ENCODE assay signal across 9 cellular contexts in genomic region chr15:38671675-38672141, GRCh38.
DNase-seq lines count a peak whose midpoint lies in the region; ATAC-seq, FAIRE-seq and TF ChIP-seq lines count a peak whose summit lies in the region.
"Had no signal": no experiment of that assay in that cellular context is flagged by ENCODE, and none has a peak within 500 bp of the region (broad histone marks: within the 10 kb centered on the region; RNA-seq: fewer than 3 reads in every experiment).

No MANE protein-coding gene starts in this region.

- DNase-seq in right lobe of liver (no peak), HepG2 (ENCODE audit: low spot score) (no peak), AML-193 (lab: John Stamatoyannopoulos, UW) (no peak), Right ventricle myocardium superior (no peak), kidney glomerular epithelial cell (lab: John Stamatoyannopoulos, UW) (no peak)
- DNase-seq in activated gamma-delta T cell treated with anti-CD3 and anti-CD28 coated beads, Interleukin-2, amount 50 U/mL, for 16 hours (ENCODE audit: low read depth), result peak; percentile 19
- DNase-seq: left cardiac atrium had no signal

- H2AFZ ChIP-seq in HepG2 (ENCODE audit: low read length), result no peak overlapping the region

- WGBS in right lobe of liver (ENCODE audit: insufficient coverage, low coverage, low lambda C conversion rate, missing lambda C conversion rate), result 60% methylated on average over 4 of the region's 5 CpGs
- WGBS in HepG2 (ENCODE audit: low lambda C conversion rate), result 1% methylated on average over 5 of the region's 5 CpGs

- TF ChIP-seq EP300 in HepG2 (IDR thresholded peaks at IDR 0.05; ENCODE audit: low read depth in 2 of 2, low read length in 2 of 2) (no peak), HepG2 (CRISPR knock-in tag; IDR thresholded peaks at IDR 0.05; ENCODE audit: borderline replicate concordance) (no peak)

- no peak overlapping the region for H3K4me2 ChIP-seq in HepG2 (ENCODE audit: low read depth, low read length)

- ATAC-seq in right lobe of liver, result peak; percentile 25 to 52 (median 40)
- ATAC-seq in HepG2, result no peak
- peak; percentile 40 for ATAC-seq in HG03175 (IDR thresholded peaks at IDR 0.05; ENCODE audit: unreplicated experiment)
- no peak for ATAC-seq in GM21381 (IDR thresholded peaks at IDR 0.05; ENCODE audit: unreplicated experiment)
- ATAC-seq in Right ventricle myocardium superior (ENCODE audit: poor library complexity), result no peak

- H3K4me3 ChIP-seq in right lobe of liver, result no peak overlapping the region
- no peak overlapping the region for H3K4me3 ChIP-seq in HepG2 (replicated peaks in 1 of 3; ENCODE audit: insufficient read depth in 1 of 3, low read depth in 2 of 3, low read length in 3 of 3)

- H3K4me1 ChIP-seq in right lobe of liver (no peaks in the 10 kb centered on the region), HepG2 (ENCODE audit: insufficient read depth, low read length) (no peaks in the 10 kb centered on the region)

- POLR2A ChIA-PET in HepG2 (lab: Yijun Ruan, JAX), result no interaction called here

- no peak for TF ChIP-seq POLR2A in right lobe of liver (IDR thresholded peaks at IDR 0.05)
- no peak for TF ChIP-seq POLR2A in HepG2 (IDR thresholded peaks at IDR 0.05; ENCODE audit: insufficient read depth in 1 of 2, low read depth in 2 of 2, low read length in 2 of 2)

- CTCF ChIA-PET in HepG2 (lab: Yijun Ruan, JAX; ENCODE audit: low intra/inter-chr PET ratio, low total read pairs), result no interaction called here

- intact Hi-C loops in right lobe of liver (cut with DNase I), result loop anchor here in 1 of 2 donors (10.0 kb wide), 1 partner anchor 227 kb away; no protein-coding TSS in a partner anchor
- intact Hi-C loops in HepG2 (cut with micrococcal nuclease; ENCODE audit: unreplicated experiment), result loop anchor here (1.0 kb wide), 1 partner anchor 23 kb away; no protein-coding TSS in a partner anchor
- intact Hi-C loops in Right ventricle myocardium superior (cut with DNase I), result no loop called here

- in situ Hi-C loops in HepG2 (cut with HindIII; ENCODE audit: extremely low pct_ligation_motif_present, low pct_unique_long_range_greater_than_20kb), result no loop called here

- no peaks in the 10 kb centered on the region for H3K79me2 ChIP-seq in HepG2 (ENCODE audit: insufficient read depth, low read length)

- no peaks in the 10 kb centered on the region for H3K36me3 ChIP-seq in right lobe of liver
- no peaks in the 10 kb centered on the region for H3K36me3 ChIP-seq in HepG2 (replicated peaks in 1 of 2; ENCODE audit: control insufficient read depth in 1 of 2, insufficient read depth in 2 of 2, low read length in 2 of 2)

- no peak overlapping the region for H3K9ac ChIP-seq in HepG2 (ENCODE audit: insufficient read depth, low read depth, low read length)

- no peak for TF ChIP-seq RAD21 in HepG2 (CRISPR knock-in tag; IDR thresholded peaks at IDR 0.05)

- no peak for TF ChIP-seq CTCF in right lobe of liver (IDR thresholded peaks at IDR 0.05)
- no peak for TF ChIP-seq CTCF in HepG2 (CRISPR knock-in tag; IDR thresholded peaks at IDR 0.05)

- no peak overlapping the region for H3K27ac ChIP-seq in right lobe of liver
- H3K27ac ChIP-seq in HepG2 (ENCODE audit: extremely low read length, insufficient read depth, low read length), result no peak overlapping the region

- no peaks in the 10 kb centered on the region for H4K20me1 ChIP-seq in HepG2 (ENCODE audit: insufficient read depth, low read length)

- H3K9me3 ChIP-seq in right lobe of liver (no peaks in the 10 kb centered on the region), HepG2 (ENCODE audit: low read length) (no peaks in the 10 kb centered on the region)

- no peak for FAIRE-seq in HepG2 (lab: Jason Lieb, UNC)

- BruUV-seq in HepG2 (replicated peaks; lab: Mats Ljungman, UMichigan), result no TSS peak

- no peaks in the 10 kb centered on the region for H3K27me3 ChIP-seq in right lobe of liver
- H3K27me3 ChIP-seq in HepG2 (ENCODE audit: control insufficient read depth in 1 of 2, insufficient read depth in 2 of 2, low read length in 2 of 2), result peaks cover 0 to under 1% of the 10 kb centered on the region in 2 experiments; a peak in 1 of 5 replicates

TF ChIP-seq in HepG2, 621 proteins besides CTCF, POLR2A, EP300 and RAD21:
- no peak for TF ChIP-seq CEBPG (CRISPR knock-in tag; IDR thresholded peaks at IDR 0.05)
- TF ChIP-seq RBM39 (IDR thresholded peaks at IDR 0.05; ENCODE audit: low read depth, low read length, poor library complexity, severe bottlenecking), result no peak
- TF ChIP-seq ZNF382 (CRISPR knock-in tag; IDR thresholded peaks at IDR 0.05; ENCODE audit: borderline replicate concordance), result no peak
- no peak for TF ChIP-seq SCMH1 (CRISPR knock-in tag; IDR thresholded peaks at IDR 0.05; ENCODE audit: borderline replicate concordance)
- TF ChIP-seq ATRX (CRISPR knock-in tag; IDR thresholded peaks at IDR 0.05; ENCODE audit: borderline replicate concordance), result no peak
- TF ChIP-seq ZNF101 (CRISPR knock-in tag; IDR thresholded peaks at IDR 0.05; ENCODE audit: borderline replicate concordance, low read depth), result no peak
- TF ChIP-seq REXO4 (CRISPR knock-in tag; IDR thresholded peaks at IDR 0.05; ENCODE audit: borderline replicate concordance), result no peak
- TF ChIP-seq, protein P1, sequence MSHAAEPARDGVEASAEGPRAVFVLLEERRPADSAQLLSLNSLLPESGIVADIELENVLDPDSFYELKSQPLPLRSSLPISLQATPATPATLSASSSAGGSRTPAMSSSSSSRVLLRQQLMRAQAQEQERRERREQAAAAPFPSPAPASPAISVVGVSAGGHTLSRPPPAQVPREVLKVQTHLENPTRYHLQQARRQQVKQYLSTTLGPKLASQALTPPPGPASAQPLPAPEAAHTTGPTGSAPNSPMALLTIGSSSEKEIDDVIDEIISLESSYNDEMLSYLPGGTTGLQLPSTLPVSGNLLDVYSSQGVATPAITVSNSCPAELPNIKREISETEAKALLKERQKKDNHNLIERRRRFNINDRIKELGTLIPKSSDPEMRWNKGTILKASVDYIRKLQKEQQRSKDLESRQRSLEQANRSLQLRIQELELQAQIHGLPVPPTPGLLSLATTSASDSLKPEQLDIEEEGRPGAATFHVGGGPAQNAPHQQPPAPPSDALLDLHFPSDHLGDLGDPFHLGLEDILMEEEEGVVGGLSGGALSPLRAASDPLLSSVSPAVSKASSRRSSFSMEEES (CRISPR knock-in tag; IDR thresholded peaks at IDR 0.05), result no peak
- TF ChIP-seq, protein P2, sequence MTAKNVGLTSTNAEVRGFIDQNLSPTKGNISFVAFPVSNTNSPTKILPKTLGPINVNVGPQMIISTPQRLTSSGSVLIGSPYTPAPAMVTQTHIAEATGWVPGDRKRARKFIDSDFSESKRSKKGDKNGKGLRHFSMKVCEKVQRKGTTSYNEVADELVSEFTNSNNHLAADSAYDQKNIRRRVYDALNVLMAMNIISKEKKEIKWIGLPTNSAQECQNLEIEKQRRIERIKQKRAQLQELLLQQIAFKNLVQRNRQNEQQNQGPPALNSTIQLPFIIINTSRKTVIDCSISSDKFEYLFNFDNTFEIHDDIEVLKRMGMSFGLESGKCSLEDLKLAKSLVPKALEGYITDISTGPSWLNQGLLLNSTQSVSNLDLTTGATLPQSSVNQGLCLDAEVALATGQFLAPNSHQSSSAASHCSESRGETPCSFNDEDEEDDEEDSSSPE (CRISPR knock-in tag; IDR thresholded peaks at IDR 0.05), result no peak
- TF ChIP-seq, protein P3, sequence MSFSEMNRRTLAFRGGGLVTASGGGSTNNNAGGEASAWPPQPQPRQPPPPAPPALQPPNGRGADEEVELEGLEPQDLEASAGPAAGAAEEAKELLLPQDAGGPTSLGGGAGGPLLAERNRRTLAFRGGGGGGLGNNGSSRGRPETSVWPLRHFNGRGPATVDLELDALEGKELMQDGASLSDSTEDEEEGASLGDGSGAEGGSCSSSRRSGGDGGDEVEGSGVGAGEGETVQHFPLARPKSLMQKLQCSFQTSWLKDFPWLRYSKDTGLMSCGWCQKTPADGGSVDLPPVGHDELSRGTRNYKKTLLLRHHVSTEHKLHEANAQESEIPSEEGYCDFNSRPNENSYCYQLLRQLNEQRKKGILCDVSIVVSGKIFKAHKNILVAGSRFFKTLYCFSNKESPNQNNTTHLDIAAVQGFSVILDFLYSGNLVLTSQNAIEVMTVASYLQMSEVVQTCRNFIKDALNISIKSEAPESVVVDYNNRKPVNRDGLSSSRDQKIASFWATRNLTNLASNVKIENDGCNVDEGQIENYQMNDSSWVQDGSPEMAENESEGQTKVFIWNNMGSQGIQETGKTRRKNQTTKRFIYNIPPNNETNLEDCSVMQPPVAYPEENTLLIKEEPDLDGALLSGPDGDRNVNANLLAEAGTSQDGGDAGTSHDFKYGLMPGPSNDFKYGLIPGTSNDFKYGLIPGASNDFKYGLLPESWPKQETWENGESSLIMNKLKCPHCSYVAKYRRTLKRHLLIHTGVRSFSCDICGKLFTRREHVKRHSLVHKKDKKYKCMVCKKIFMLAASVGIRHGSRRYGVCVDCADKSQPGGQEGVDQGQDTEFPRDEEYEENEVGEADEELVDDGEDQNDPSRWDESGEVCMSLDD (CRISPR knock-in tag; IDR thresholded peaks at IDR 0.05; ENCODE audit: borderline replicate concordance), result no peak
- no peak for TF ChIP-seq GMEB1 (CRISPR knock-in tag; IDR thresholded peaks at IDR 0.05; ENCODE audit: borderline replicate concordance)
- TF ChIP-seq SOX5 (CRISPR knock-in tag; IDR thresholded peaks at IDR 0.05; ENCODE audit: borderline replicate concordance), result no peak

Comparison
In these comparisons a context has a peak if more than half of its experiments do, and no peak if none do; other contexts are left out.
1. ATAC-seq: peak in right lobe of liver (4 of 4) and HG03175 (single experiment); none in HepG2 (single experiment), GM21381 (single experiment) and Right ventricle myocardium superior (single experiment).